Comparison of ENCODE assay signal across 8 cellular contexts in genomic region chr4:110049951-110050925, GRCh38.
DNase-seq lines count a peak whose midpoint lies in the region; ATAC-seq and TF ChIP-seq lines count a peak whose summit lies in the region.

No MANE protein-coding gene starts in this region.

- H2BK15ac ChIP-seq in IMR-90 (ENCODE audit: low read depth, low read length), result no peak overlapping the region

- H2AFZ ChIP-seq in IMR-90 (replicated peaks; ENCODE audit: low read length, poor library complexity), result no peak overlapping the region

- no peak overlapping the region for H3K27ac Mint-ChIP-seq in T-helper 2 cell treated with Interferon-gamma antibody and Interleukin-4, amounts not matched to agents 5 μg/mL and 100 μg/mL, for 36 hours
- H3K27ac Mint-ChIP-seq in MCF 10A (ENCODE audit: low read depth, unreplicated experiment), result no peak overlapping the region

- peaks cover 9% of the 10 kb centered on the region for H3K4me1 Mint-ChIP-seq in T-helper 2 cell treated with Interferon-gamma antibody and Interleukin-4, amounts not matched to agents 5 μg/mL and 100 μg/mL, for 36 hours (ENCODE audit: low read depth)
- peaks cover 11% of the 10 kb centered on the region for H3K4me1 Mint-ChIP-seq in MCF 10A (ENCODE audit: insufficient read depth, unreplicated experiment)

- no peak overlapping the region for H3K9ac ChIP-seq in IMR-90 (ENCODE audit: low read depth, low read length)

- peaks cover 3% of the 10 kb centered on the region for H3K36me3 ChIP-seq in IMR-90 (ENCODE audit: control insufficient read depth, insufficient read depth, low read length)

- no peak overlapping the region for H3K23ac ChIP-seq in IMR-90 (ENCODE audit: low read depth, low read length)

- H3K27me3 Mint-ChIP-seq in T-helper 2 cell treated with Interferon-gamma antibody and Interleukin-4, amounts not matched to agents 5 μg/mL and 100 μg/mL, for 36 hours (ENCODE audit: low read depth), result no peaks in the 10 kb centered on the region
- H3K27me3 Mint-ChIP-seq in MCF 10A (ENCODE audit: insufficient read depth, unreplicated experiment), result no peaks in the 10 kb centered on the region

- H2BK5ac ChIP-seq in IMR-90 (ENCODE audit: low read depth, low read length, poor library complexity, severe bottlenecking), result no peak overlapping the region

- H3K14ac ChIP-seq in IMR-90 (replicated peaks; ENCODE audit: low read depth, low read length), result no peak overlapping the region

- WGBS in IMR-90 (ENCODE audit: extremely low coverage in 2 of 2, insufficient read length in 1 of 2), 2 experiments, result no CpG with 5 or more reads among the region's 9 CpGs

- peak; percentile 84 for TF ChIP-seq RAD21 in IMR-90 (IDR thresholded peaks at IDR 0.05; ENCODE audit: low read length)

- BruUV-seq in IMR-90 (replicated peaks; lab: Mats Ljungman, UMichigan) (TSS peak; percentile 53), MCF 10A (replicated peaks; lab: Mats Ljungman, UMichigan) (no TSS peak)

- peak; percentile 78 for ATAC-seq in IMR-90 (ENCODE audit: low read depth)
- ATAC-seq in GM19452 (IDR thresholded peaks at IDR 0.05; ENCODE audit: unreplicated experiment), result no peak

- no peak overlapping the region for H3K18ac ChIP-seq in IMR-90 (ENCODE audit: low read depth, low read length)

- H3K79me1 ChIP-seq in IMR-90 (ENCODE audit: low read depth in 1 of 2, low read length in 2 of 2), result no peaks in the 10 kb centered on the region

- no peak overlapping the region for H4K5ac ChIP-seq in IMR-90 (ENCODE audit: low read depth, low read length)

- POLR2A ChIA-PET in IMR-90 (lab: Charles Lee; ENCODE audit: unreplicated experiment) (no interaction called here), MCF 10A (lab: Yijun Ruan, JAX) (interaction anchor here (0.6 to 1.7 kb wide), 7 partner anchors 9 to 820 kb away, joined by 3 to 6 read pairs (median 3); partner anchors contain the start of gene ELOVL6)

- no peak overlapping the region for H2AK9ac ChIP-seq in IMR-90 (replicated peaks; ENCODE audit: low read depth, low read length, poor library complexity)

- H4K91ac ChIP-seq in IMR-90 (ENCODE audit: insufficient read depth, low read depth, low read length), result no peak overlapping the region

- no peaks in the 10 kb centered on the region for H3K9me3 Mint-ChIP-seq in T-helper 2 cell treated with Interferon-gamma antibody and Interleukin-4, amounts not matched to agents 5 μg/mL and 100 μg/mL, for 36 hours
- no peaks in the 10 kb centered on the region for H3K9me3 Mint-ChIP-seq in MCF 10A (ENCODE audit: unreplicated experiment)

- H3K56ac ChIP-seq in IMR-90 (ENCODE audit: extremely low read depth, insufficient read depth, low read length), result no peak overlapping the region

- H3K9me3 ChIP-seq in IMR-90 (ENCODE audit: control insufficient read depth, insufficient read depth, low read length), result no peaks in the 10 kb centered on the region

- no peak overlapping the region for H4K8ac ChIP-seq in IMR-90 (ENCODE audit: low read depth in 2 of 2, low read length in 2 of 2)

- intact Hi-C loops in IMR-90 (cut with micrococcal nuclease), result loop anchor here (1.0 to 2.0 kb wide), 3 partner anchors 147 to 461 kb away; no protein-coding TSS in a partner anchor
- intact Hi-C loops in MCF 10A (cut with micrococcal nuclease), result loop anchor here (1.0 kb wide), 3 partner anchors 147 to 459 kb away; no protein-coding TSS in a partner anchor

- no peak overlapping the region for H3K4ac ChIP-seq in IMR-90 (ENCODE audit: low read depth, low read length)

- H4K20me1 ChIP-seq in IMR-90 (ENCODE audit: insufficient read depth, low read length), result no peaks in the 10 kb centered on the region

- H3K27me3 ChIP-seq in IMR-90 (ENCODE audit: control insufficient read depth, insufficient read depth, low read length), result no peaks in the 10 kb centered on the region

- TF ChIP-seq CTCF in IMR-90 (conservative IDR thresholded peaks at IDR 0.05; ENCODE audit: low read depth, low read length), result peak; percentile 83
- TF ChIP-seq CTCF in MCF 10A (IDR thresholded peaks at IDR 0.05; ENCODE audit: unreplicated experiment), result peak; percentile 82

- in situ Hi-C loops in IMR-90 (cut with MboI; ENCODE audit: low sequenced_read_pairs), result loop anchor here (5.0 kb wide), 1 partner anchor 152 kb away; no protein-coding TSS in a partner anchor

- no peak overlapping the region for H2AK5ac ChIP-seq in IMR-90 (ENCODE audit: low read depth, low read length)

- no peak for TF ChIP-seq POLR2A in IMR-90 (IDR thresholded peaks at IDR 0.05; ENCODE audit: low read depth, low read length)

- H2BK120ac ChIP-seq in IMR-90 (ENCODE audit: low read depth, low read length), result no peak overlapping the region

- CTCF ChIA-PET in IMR-90 (lab: Yijun Ruan, JAX), result interaction anchor here (0.6 to 1.3 kb wide), 5 partner anchors 18 to 460 kb away, joined by 3 to 5 read pairs (median 3); no protein-coding TSS in a partner anchor
- CTCF ChIA-PET in MCF 10A (lab: Yijun Ruan, JAX), result interaction anchor here (0.5 to 7.9 kb wide), 71 partner anchors 9 to 1173 kb away, joined by 3 to 178 read pairs (median 5); partner anchors contain the start of gene ELOVL6

- H3K36me3 Mint-ChIP-seq in T-helper 2 cell treated with Interferon-gamma antibody and Interleukin-4, amounts not matched to agents 5 μg/mL and 100 μg/mL, for 36 hours (ENCODE audit: low read depth), result peaks cover 21% of the 10 kb centered on the region
- peaks cover 19% of the 10 kb centered on the region for H3K36me3 Mint-ChIP-seq in MCF 10A (ENCODE audit: insufficient read depth, unreplicated experiment)

- H3K9me1 ChIP-seq in IMR-90 (ENCODE audit: insufficient read depth, low read length), result no peaks in the 10 kb centered on the region

- H3K4me1 ChIP-seq in IMR-90 (ENCODE audit: control insufficient read depth, insufficient read depth, low read length), result peaks cover 3% of the 10 kb centered on the region; the same call in 1 of the 2 replicates

- H3K27ac ChIP-seq in IMR-90 (ENCODE audit: insufficient read depth, low read length), result no peak overlapping the region

- H3K4me3 ChIP-seq in IMR-90 (ENCODE audit: insufficient read depth, low read depth, low read length), result no peak overlapping the region

- H3K4me3 Mint-ChIP-seq in T-helper 2 cell treated with Interferon-gamma antibody and Interleukin-4, amounts not matched to agents 5 μg/mL and 100 μg/mL, for 36 hours, result no peak overlapping the region
- H3K4me3 Mint-ChIP-seq in MCF 10A (ENCODE audit: unreplicated experiment), result no peak overlapping the region

- H3K4me2 ChIP-seq in IMR-90 (ENCODE audit: low read depth, low read length), result no peak overlapping the region

- no peak overlapping the region for H2BK20ac ChIP-seq in IMR-90 (ENCODE audit: low read depth, low read length)

- peak; percentile 32 to 33 for DNase-seq in activated CD4-positive, alpha-beta T cell treated with anti-CD3 and anti-CD28 coated beads for 24 hours (ENCODE audit: low read depth in 2 of 2)
- DNase-seq in activated CD4-positive, alpha-beta T cell treated with anti-CD3 and anti-CD28 coated beads for 1 hour, result no peak
- DNase-seq in IMR-90 (peak; percentile 52), MCF 10A (ENCODE audit: unreplicated experiment) (peak; percentile 58), kidney tubule cell (ENCODE audit: low spot score) (peak; percentile 31)
- DNase-seq in T-helper 2 cell treated with Interferon-gamma antibody and Interleukin-4, amounts not matched to agents 5 μg/mL and 100 μg/mL, for 36 hours (ENCODE audit: low spot score), result peak; percentile 20
- DNase-seq in stimulated activated CD4-positive, alpha-beta T cell treated with anti-CD3 and anti-CD28 coated beads, Interleukin-4, amount 100 ng/mL, for 48 hours (ENCODE audit: low read depth in 2 of 2), result peak; percentile 15 to 23

- dilution Hi-C loops in IMR-90 (cut with HindIII; ENCODE audit: low sequenced_read_pairs, unreplicated experiment), result no loop called here

TF ChIP-seq in IMR-90, 13 proteins besides CTCF, POLR2A, EP300 and RAD21:
- TF ChIP-seq BHLHE40 (IDR thresholded peaks at IDR 0.05; ENCODE audit: low read depth, low read length) (no peak), CEBPB (IDR thresholded peaks at IDR 0.05; ENCODE audit: low read depth, low read length) (no peak), CHD1 (IDR thresholded peaks at IDR 0.05; ENCODE audit: low read depth, low read length) (no peak), RCOR1 (IDR thresholded peaks at IDR 0.05; ENCODE audit: insufficient replicate concordance, low read length) (no peak), NFE2L2 (IDR thresholded peaks at IDR 0.05; ENCODE audit: low read depth, low read length) (no peak), SMC3 (IDR thresholded peaks at IDR 0.05; ENCODE audit: low read depth, low read length) (peak; percentile 92), USF2 (IDR thresholded peaks at IDR 0.05; ENCODE audit: low read depth, low read length) (no peak), ELK1 (IDR thresholded peaks at IDR 0.05; ENCODE audit: borderline replicate concordance, low read depth, low read length) (no peak), MAFK (IDR thresholded peaks at IDR 0.05; ENCODE audit: low read depth, low read length) (peak; percentile 34), MAZ (IDR thresholded peaks at IDR 0.05; ENCODE audit: borderline replicate concordance, low read depth, low read length) (peak; percentile 20; the same call in 1 of the 2 replicates), RFX5 (IDR thresholded peaks at IDR 0.05; ENCODE audit: low read depth, low read length) (no peak), FOS (IDR thresholded peaks at IDR 0.05; ENCODE audit: low read depth, low read length) (no peak), MXI1 (IDR thresholded peaks at IDR 0.05; ENCODE audit: borderline replicate concordance, low read depth, low read length) (no peak)
